Comparison of ENCODE assay signal across 28 cellular contexts in genomic region chr7:100122568-100122967, GRCh38. TPM values are rescaled to one million over a fixed set of nuclear protein-coding genes. Genes with fewer than 3 reads are reported as not detected.
DNase-seq lines count a peak whose midpoint lies in the region; ATAC-seq and TF ChIP-seq lines count a peak whose summit lies in the region.
"Had no signal": no experiment of that assay in that cellular context is flagged by ENCODE, and none has a peak within 500 bp of the region (broad histone marks: within the 10 kb centered on the region; RNA-seq: fewer than 3 reads in every experiment).

No MANE protein-coding gene starts in this region.

- peak overlapping the region; percentile 45; the same call in 1 of the 2 replicates for H3K27ac ChIP-seq in 22Rv1
- H3K27ac ChIP-seq: gastroesophageal sphincter, GM23248 had no signal

- no peaks in the 10 kb centered on the region for H3K9me3 Mint-ChIP-seq in dendritic cell treated with granulocyte-macrophage colony-stimulating factor and Interleukin-4, amounts not matched to agents 40 ng/mL and 50 ng/mL, for 4 days
- no peaks in the 10 kb centered on the region for H3K9me3 Mint-ChIP-seq in T-cell
- H3K9me3 Mint-ChIP-seq: CD8-positive, alpha-beta memory T cell; memory B cell; stimulated activated naive CD8-positive, alpha-beta T cell treated with anti-CD3 and anti-CD28 coated beads, Interleukin-15, amount 100 ng/mL, for 72 hours; WTC11 had no signal

- ATAC-seq in HG02588 (IDR thresholded peaks at IDR 0.05; ENCODE audit: unreplicated experiment) (no peak), T-cell (replicated peaks in 1 of 4) (no peak)
- ATAC-seq: gastroesophageal sphincter; left cardiac atrium; PC-3; Right ventricle myocardium inferior; SK-N-SH treated with all-trans-retinoic acid at 6 μM for 48 hours; stimulated activated naive CD8-positive, alpha-beta T cell treated with anti-CD3 and anti-CD28 coated beads, Interleukin-15, amount 100 ng/mL, for 72 hours; WTC11 had no signal

- POLR2A ChIA-PET in T-cell (lab: Charles Lee), result interaction anchor here in 1 of 2 donors (0.6 kb wide), 1 partner anchor 42 kb away, joined by 3 read pairs; no protein-coding TSS in a partner anchor

- H3K36me3 Mint-ChIP-seq in dendritic cell treated with granulocyte-macrophage colony-stimulating factor and Interleukin-4, amounts not matched to agents 40 ng/mL and 50 ng/mL, for 4 days (ENCODE audit: low read depth), result peaks cover 33% of the 10 kb centered on the region
- peaks cover 12% of the 10 kb centered on the region for H3K36me3 Mint-ChIP-seq in T-cell

- no peak overlapping the region for H3K4me3 Mint-ChIP-seq in dendritic cell treated with granulocyte-macrophage colony-stimulating factor and Interleukin-4, amounts not matched to agents 40 ng/mL and 50 ng/mL, for 4 days
- no peak overlapping the region for H3K4me3 Mint-ChIP-seq in T-cell
- H3K4me3 Mint-ChIP-seq: memory B cell; stimulated activated naive CD8-positive, alpha-beta T cell treated with anti-CD3 and anti-CD28 coated beads, Interleukin-15, amount 100 ng/mL, for 72 hours; WTC11 had no signal

- peaks cover 64% of the 10 kb centered on the region for H3K4me1 Mint-ChIP-seq in dendritic cell treated with granulocyte-macrophage colony-stimulating factor and Interleukin-4, amounts not matched to agents 40 ng/mL and 50 ng/mL, for 4 days (ENCODE audit: low read depth)
- H3K4me1 Mint-ChIP-seq in T-cell, result peaks cover 50 to 53% (median 52%) of the 10 kb centered on the region in 3 donors

- H3K27ac Mint-ChIP-seq in dendritic cell treated with granulocyte-macrophage colony-stimulating factor and Interleukin-4, amounts not matched to agents 40 ng/mL and 50 ng/mL, for 4 days, result peak overlapping the region; percentile 35
- H3K27ac Mint-ChIP-seq in T-cell, result peak overlapping the region in 1 of 2 donors; percentile 28
- H3K27ac Mint-ChIP-seq: memory B cell; stimulated activated naive CD8-positive, alpha-beta T cell treated with anti-CD3 and anti-CD28 coated beads, Interleukin-15, amount 100 ng/mL, for 72 hours; WTC11 had no signal

- CTCF ChIA-PET in T-cell (lab: Charles Lee), result interaction anchor here (0.5 to 0.6 kb wide), 3 partner anchors 12 to 360 kb away, joined by 4 to 5 read pairs (median 4); no protein-coding TSS in a partner anchor

- DNase-seq in NCI-H1092 (lab: John Stamatoyannopoulos, UW) (peak; percentile 21), NCI-H1092 treated with DMSO at 0.1 percent for 48 hours (lab: John Stamatoyannopoulos, UW) (no peak), NCI-H69 (lab: John Stamatoyannopoulos, UW) (peak; percentile 48), GM20000 (ENCODE audit: low spot score) (no peak), T-cell (no peak)
- DNase-seq: 8988T; activated effector memory CD4-positive, alpha-beta T cell treated with anti-CD3 and anti-CD28 coated beads, Interleukin-2, amount 50 U/mL, for 16 hours; activated T-cell treated with anti-CD3 and anti-CD28 coated beads for 4 hours; CD8-positive, alpha-beta memory T cell; cerebellar nuclear complex; dorsolateral prefrontal cortex; GM23248; hippocampal formation; left cardiac atrium; NCI-H1930; NCI-H226; NCI-H748 treated with DMSO at 0.1 percent for 48 hours; PC-3; retina; stimulated activated naive CD8-positive, alpha-beta T cell treated with anti-CD3 and anti-CD28 coated beads, Interleukin-15, amount 100 ng/mL, for 72 hours had no signal

- TF ChIP-seq CTCF in 22Rv1 (IDR thresholded peaks at IDR 0.05), result no peak
- no peak for TF ChIP-seq CTCF in GM20000 (IDR thresholded peaks at IDR 0.05; ENCODE audit: extremely low read depth, missing control alignments)

- intact Hi-C loops in dendritic cell treated with granulocyte-macrophage colony-stimulating factor and Interleukin-4, amounts not matched to agents 40 ng/mL and 50 ng/mL, for 4 days (cut with micrococcal nuclease), result no loop called here

- no peaks in the 10 kb centered on the region for H3K27me3 Mint-ChIP-seq in dendritic cell treated with granulocyte-macrophage colony-stimulating factor and Interleukin-4, amounts not matched to agents 40 ng/mL and 50 ng/mL, for 4 days
- no peaks in the 10 kb centered on the region for H3K27me3 Mint-ChIP-seq in T-cell
- H3K27me3 Mint-ChIP-seq: memory B cell; stimulated activated naive CD8-positive, alpha-beta T cell treated with anti-CD3 and anti-CD28 coated beads, Interleukin-15, amount 100 ng/mL, for 72 hours had no signal

RNA-seq across cellular contexts. Expression of gene CNPY4, which starts 3.1 kb away (rescaled TPM):
- total RNA-seq in T-cell, result 10 to 100 TPM; 23.9 to 90.0 (median 79.6) TPM

RNA-seq across cellular contexts. Expression of gene TAF6, which starts 3.4 kb away (rescaled TPM):
- total RNA-seq in T-cell, result 10 to 100 TPM; 44.1 to 73.5 (median 61.3) TPM

RNA-seq across cellular contexts. Expression of gene MBLAC1, which starts 4.2 kb away (rescaled TPM):
- total RNA-seq in T-cell, result 1 to 10 TPM; 3.2 to 8.6 (median 5.3) TPM

RNA-seq across cellular contexts. Expression of gene AP4M1, which starts 21.1 kb away (rescaled TPM):
- total RNA-seq in T-cell, result 10 to 100 TPM in 3 of 5 donors, 1 to 10 TPM in 2; 5.5 to 18.7 (median 11.6) TPM

RNA-seq across cellular contexts. Expression of gene MCM7, which starts 21.4 kb away (rescaled TPM):
- 100 to 1,000 TPM in 4 of 5 donors, 10 to 100 TPM in 1; 95.2 to 181 (median 164) TPM for total RNA-seq in T-cell

Comparison
In these comparisons a context has a peak if more than half of its experiments do, and no peak if none do; other contexts are left out.
1. DNase-seq: peak in NCI-H1092 (single experiment) and NCI-H69 (single experiment); none in NCI-H1092 treated with DMSO at 0.1 percent for 48 hours (single experiment), GM20000 (single experiment) and T-cell (0 of 34).